17 cellular contexts compared by ENCODE assay signal in the genomic region with DNA sequence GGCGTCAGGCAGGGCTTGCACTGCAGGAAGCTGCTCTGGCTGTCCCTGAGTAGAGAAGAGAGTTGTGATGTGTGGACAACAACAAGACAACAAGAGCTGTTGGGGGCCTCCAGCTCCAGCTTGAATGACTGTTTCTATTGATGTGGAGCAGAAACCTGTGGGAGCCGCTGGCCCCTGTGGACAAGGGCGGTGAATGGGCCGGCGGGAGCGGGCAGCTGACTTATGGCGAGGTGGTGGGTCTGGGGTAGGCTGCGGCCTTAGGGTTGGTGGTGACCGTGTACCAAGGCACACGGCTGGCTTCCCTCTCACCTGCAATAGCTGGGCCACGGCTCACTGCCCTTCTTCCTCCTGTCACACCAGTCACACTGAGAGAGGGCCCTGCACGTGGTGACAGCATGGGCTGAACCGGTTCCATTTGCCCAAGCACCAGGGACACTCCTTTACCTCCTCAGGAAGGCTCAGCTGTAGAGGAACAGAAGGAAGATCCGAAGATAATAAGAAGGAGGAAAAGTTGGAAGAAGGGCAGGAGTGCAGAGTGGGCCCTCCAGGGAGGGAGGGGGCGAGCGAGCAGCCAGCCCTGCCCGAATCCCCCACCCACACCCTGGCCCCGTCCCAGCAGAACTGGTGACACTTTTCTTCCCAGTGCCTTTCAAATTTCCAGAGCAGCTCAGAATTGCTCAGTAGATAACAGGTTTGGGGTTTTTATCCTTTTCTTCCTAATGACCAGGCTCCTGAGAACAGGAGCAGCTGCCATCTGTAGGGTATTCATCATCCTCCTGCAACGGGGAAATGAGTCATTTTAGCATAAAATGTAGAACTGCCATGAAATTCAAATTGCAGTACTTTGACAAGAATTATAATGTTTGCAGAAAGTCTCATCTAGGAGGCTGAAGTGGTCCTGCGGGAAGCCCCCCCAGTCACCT.
DNase-seq lines count a peak whose midpoint lies in the region; ATAC-seq and TF ChIP-seq lines count a peak whose summit lies in the region.
"Had no signal": no experiment of that assay in that cellular context is flagged by ENCODE, and none has a peak within 500 bp of the region (broad histone marks: within the 10 kb centered on the region; RNA-seq: fewer than 3 reads in every experiment).

No MANE protein-coding gene starts in this region.

- ATAC-seq in SK-N-SH treated with all-trans-retinoic acid at 6 μM for 48 hours (peak; percentile 75), foreskin keratinocyte (peak; percentile 79), upper lobe of left lung (ENCODE audit: low FRiP score in 2 of 2) (no peak)
- ATAC-seq: activated CD8-positive, alpha-beta T cell treated with anti-CD3 and anti-CD28 coated beads for 36 hours; K562 had no signal

- TF ChIP-seq EP300 in upper lobe of left lung (IDR thresholded peaks at IDR 0.05) = no peak

- DNase-seq in activated CD8-positive, alpha-beta memory T cell treated with anti-CD3 and anti-CD28 coated beads for 24 hours = peak; percentile 41
- no peak for DNase-seq in activated CD8-positive, alpha-beta memory T cell treated with anti-CD3 and anti-CD28 coated beads, Interleukin-2, amount 50 U/mL, for 4 hours
- DNase-seq in foreskin keratinocyte (peak in 1 of 2 donors; percentile 55), upper lobe of left lung (peak; percentile 15 to 56), T-helper 1 cell (no peak), ecto neural progenitor cell (ENCODE audit: low spot score) (no peak)
- no peak for DNase-seq in activated T-cell treated with anti-CD3 and anti-CD28 coated beads, Interleukin-2, amount 50 U/mL, for 1 hour
- DNase-seq: activated CD8-positive, alpha-beta T cell treated with anti-CD3 and anti-CD28 coated beads for 36 hours; Calu3; NCI-H1436; NCI-H524 treated with DMSO at 0.1 percent for 48 hours; SIG-M5; small intestine had no signal

- no peaks in the 10 kb centered on the region for H3K36me3 ChIP-seq in upper lobe of left lung
- H3K36me3 ChIP-seq: cardiac muscle cell, neural progenitor cell had no signal

- 83 to 84% methylated on average over 20 of the region's 20 CpGs for WGBS in upper lobe of left lung, 2 donors

- H3K27ac ChIP-seq in foreskin keratinocyte (no peak overlapping the region), upper lobe of left lung (no peak overlapping the region)
- H3K27ac ChIP-seq: cardiac muscle cell, neural progenitor cell had no signal

- H3K4me1 ChIP-seq in foreskin keratinocyte (peaks cover 11% of the 10 kb centered on the region), upper lobe of left lung (peaks cover 0 to 6% (median 0%) of the 10 kb centered on the region in 4 donors)
- H3K4me1 ChIP-seq: neural progenitor cell had no signal

- no peak for TF ChIP-seq CTCF in foreskin keratinocyte (conservative IDR thresholded peaks at IDR 0.05)
- TF ChIP-seq CTCF in upper lobe of left lung (IDR thresholded peaks at IDR 0.05) = no peak

- H3K27me3 ChIP-seq in foreskin keratinocyte (no peaks in the 10 kb centered on the region), upper lobe of left lung (no peaks in the 10 kb centered on the region)
- H3K27me3 ChIP-seq: cardiac muscle cell, neural progenitor cell had no signal

- H3K9me3 ChIP-seq in upper lobe of left lung = no peaks in the 10 kb centered on the region

- H3K4me3 ChIP-seq in upper lobe of left lung = no peak overlapping the region
- H3K4me3 ChIP-seq: cardiac muscle cell, K562, neural progenitor cell had no signal

- TF ChIP-seq POLR2A in upper lobe of left lung (IDR thresholded peaks at IDR 0.05) = no peak

TF ChIP-seq in SK-N-SH treated with all-trans-retinoic acid at 6 μM for 48 hours, 23 proteins besides CTCF, POLR2A, EP300 and RAD21:
- TF ChIP-seq GLIS3 (CRISPR knock-in tag; IDR thresholded peaks at IDR 0.05) (no peak), ZFP30 (CRISPR knock-in tag; IDR thresholded peaks at IDR 0.05) (no peak), PATZ1 (CRISPR knock-in tag; IDR thresholded peaks at IDR 0.05; ENCODE audit: borderline replicate concordance) (no peak), RARB (CRISPR knock-in tag; IDR thresholded peaks at IDR 0.05) (no peak), OSR1 (CRISPR knock-in tag; IDR thresholded peaks at IDR 0.05) (no peak), CREB5 (CRISPR knock-in tag; IDR thresholded peaks at IDR 0.05; ENCODE audit: low read depth) (no peak), PPARA (CRISPR knock-in tag; IDR thresholded peaks at IDR 0.05; ENCODE audit: borderline replicate concordance) (no peak), ZC3H10 (CRISPR knock-in tag; IDR thresholded peaks at IDR 0.05) (no peak), BACH2 (CRISPR knock-in tag; IDR thresholded peaks at IDR 0.05; ENCODE audit: borderline replicate concordance) (no peak), ISL1 (CRISPR knock-in tag; IDR thresholded peaks at IDR 0.05) (no peak), ARNTL (CRISPR knock-in tag; IDR thresholded peaks at IDR 0.05; ENCODE audit: borderline replicate concordance, low read depth) (no peak)

Comparison
In these comparisons a context has a peak if more than half of its experiments do, and no peak if none do; other contexts are left out.
1. DNase-seq: peak in activated CD8-positive, alpha-beta memory T cell treated with anti-CD3 and anti-CD28 coated beads for 24 hours (single experiment) and upper lobe of left lung (2 of 2); none in activated CD8-positive, alpha-beta memory T cell treated with anti-CD3 and anti-CD28 coated beads, Interleukin-2, amount 50 U/mL, for 4 hours (single experiment), T-helper 1 cell (0 of 5), activated T-cell treated with anti-CD3 and anti-CD28 coated beads, Interleukin-2, amount 50 U/mL, for 1 hour (single experiment) and ecto neural progenitor cell (single experiment).
2. ATAC-seq: peak in SK-N-SH treated with all-trans-retinoic acid at 6 μM for 48 hours (single experiment) and foreskin keratinocyte (single experiment); none in upper lobe of left lung (0 of 2).